Comparison of ENCODE assay signal across 35 cellular contexts in genomic region chr7:143444063-143444782, GRCh38. TPM values are rescaled to one million over a fixed set of nuclear protein-coding genes. Genes with fewer than 3 reads are reported as not detected.
"Had no signal": no experiment of that assay in that cellular context is flagged by ENCODE, and none has a peak within 500 bp of the region (broad histone marks: within the 10 kb centered on the region; RNA-seq: fewer than 3 reads in every experiment).

No MANE protein-coding gene starts in this region.

- H3K27ac ChIP-seq: neural progenitor cell, ovary, parathyroid adenoma, psoas muscle, skin epidermis, spleen, thoracic aorta, thyroid gland, tibial nerve, upper lobe of left lung, vagina had no signal

- ATAC-seq: naive thymus-derived CD4-positive, alpha-beta T cell; natural killer cell; psoas muscle; right cardiac atrium; sciatic nerve; stimulated activated memory B cell treated with anti-CD40 and anti-IgM and Interleukin-4, amounts not matched to agents 10 μg/mL and 1 μg/mL and 100 μg/mL, for 72 hours; stimulated activated naive CD8-positive, alpha-beta T cell treated with anti-CD3 and anti-CD28 coated beads, Interleukin-15, amount 100 ng/mL, for 72 hours; stimulated activated naive CD8-positive, alpha-beta T cell treated with anti-CD3 and anti-CD28 coated beads, Interleukin-15, Interleukin-2, amounts not matched to agents 100 U/mL and 50 U/mL, for 24 hours had no signal

- H3K27me3 ChIP-seq: neural progenitor cell, ovary, upper lobe of left lung, vagina had no signal

- H3K4me3 ChIP-seq: neural progenitor cell, ovary, psoas muscle, skin epidermis, smooth muscle cell, spleen, thoracic aorta, thyroid gland, tibial nerve, upper lobe of left lung, vagina had no signal

- FAIRE-seq: urothelium cell line had no signal

- H3K9ac ChIP-seq: neural progenitor cell, parathyroid adenoma had no signal

- H3K4me2 ChIP-seq: neural progenitor cell, smooth muscle cell had no signal

- H3K79me2 ChIP-seq: parathyroid adenoma had no signal

- H3K4me1 ChIP-seq: parathyroid adenoma, psoas muscle, spleen, thyroid gland, tibial nerve, upper lobe of left lung, vagina had no signal

- H2AFZ ChIP-seq: parathyroid adenoma had no signal

- H3K9me3 ChIP-seq: ovary, psoas muscle, spleen, thoracic aorta, thyroid gland, tibial nerve, upper lobe of left lung, vagina had no signal

- DNase-seq: naive thymus-derived CD4-positive, alpha-beta T cell; natural killer cell; occipital lobe; ovary; posterior cingulate gyrus; psoas muscle; right cardiac atrium; spleen; stimulated activated CD4-positive, alpha-beta T cell treated with anti-CD3 and anti-CD28 coated beads, Interleukin-12 subunit alpha, Interleukin-12 subunit beta, amount 100 ng/mL, for 4 hours; stimulated activated CD4-positive, alpha-beta T cell treated with anti-CD3 and anti-CD28 coated beads, Interleukin-1b, Interleukin-23, amount 100 ng/mL, for 48 hours; stimulated activated CD4-positive, alpha-beta T cell treated with anti-CD3 and anti-CD28 coated beads, Interleukin-4, amount 100 ng/mL, for 1 hour; stimulated activated CD4-positive, alpha-beta T cell treated with anti-CD3 and anti-CD28 coated beads, Interleukin-4, amount 100 ng/mL, for 4 hours; stimulated activated CD8-positive, alpha-beta memory T cell treated with anti-CD3 and anti-CD28 coated beads, Interleukin-4, amount 100 ng/mL, for 48 hours; stimulated activated naive CD4-positive, alpha-beta T cell; stimulated activated naive CD8-positive, alpha-beta T cell treated with anti-CD3 and anti-CD28 coated beads, Interleukin-15, amount 100 ng/mL, for 72 hours; stimulated activated naive CD8-positive, alpha-beta T cell treated with anti-CD3 and anti-CD28 coated beads, Interleukin-15, Interleukin-2, amounts not matched to agents 100 U/mL and 50 U/mL, for 24 hours; thyroid gland; trophoblast cell; upper lobe of left lung had no signal

- H3K36me3 ChIP-seq: neural progenitor cell, ovary, spleen, thoracic aorta, thyroid gland, tibial nerve, upper lobe of left lung, vagina had no signal

RNA-seq across cellular contexts. Expression of gene TAS2R60, which starts 1.0 kb away (rescaled TPM):
- total RNA-seq: occipital lobe, osteoblast, progenitor cell of endocrine pancreas, psoas muscle, renal cortical epithelial cell, right cardiac atrium, smooth muscle cell, thyroid gland, tibial nerve, vagina had no signal
- polyA plus RNA-seq: neural cell, ovary, psoas muscle, right cardiac atrium, smooth muscle cell, spleen had no signal

RNA-seq across cellular contexts. Expression of gene TAS2R41, which starts 33.5 kb away (rescaled TPM):
- total RNA-seq: natural killer cell, occipital lobe, osteoblast, progenitor cell of endocrine pancreas, psoas muscle, renal cortical epithelial cell, right cardiac atrium, sciatic nerve, smooth muscle cell, temporal lobe, thyroid gland, tibial nerve, ureter, vagina had no signal
- polyA plus RNA-seq: naive thymus-derived CD4-positive, alpha-beta T cell; neural cell; ovary; psoas muscle; right cardiac atrium; smooth muscle cell; spleen had no signal

RNA-seq across cellular contexts. Expression of gene EPHA1, which starts 35.6 kb away (rescaled TPM):
- total RNA-seq: occipital lobe, osteoblast had no signal
- polyA plus RNA-seq: neural cell had no signal
